In the genomic region with DNA sequence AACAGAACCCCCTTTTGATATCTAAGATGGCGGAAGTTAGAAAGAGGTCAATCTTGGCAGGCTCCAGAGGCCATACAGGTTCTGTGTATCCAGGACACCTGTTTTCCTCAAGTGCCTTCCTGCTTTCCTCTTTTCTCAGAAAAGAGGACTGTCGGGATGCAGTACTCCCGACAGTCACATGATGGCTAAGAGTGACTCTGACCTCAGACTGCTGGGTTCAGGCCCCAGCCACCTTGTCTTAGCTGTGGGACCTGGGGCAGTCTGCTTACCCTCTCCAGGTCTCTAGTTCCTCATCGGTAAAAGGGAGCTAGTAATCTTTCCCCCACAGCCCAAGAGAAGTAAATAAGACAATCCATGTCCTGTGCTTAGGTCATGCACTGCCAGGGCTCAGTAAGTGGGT, we compare ENCODE assay signal across 18 cellular contexts. TPM values are rescaled to one million over a fixed set of nuclear protein-coding genes. Genes with fewer than 3 reads are reported as not detected.
DNase-seq lines count a peak whose midpoint lies in the region; ATAC-seq and TF ChIP-seq lines count a peak whose summit lies in the region.
"Had no signal": no experiment of that assay in that cellular context is flagged by ENCODE, and none has a peak within 500 bp of the region (broad histone marks: within the 10 kb centered on the region; RNA-seq: fewer than 3 reads in every experiment).

No MANE protein-coding gene starts in this region.

- H3K4ac ChIP-seq in mesendoderm (ENCODE audit: low read depth, low read length): no peak overlapping the region

- H3K4me2 ChIP-seq in mesendoderm (ENCODE audit: low read length): no peak overlapping the region
- H3K4me2 ChIP-seq: PC-9 had no signal

- no peak overlapping the region for H3K9ac ChIP-seq in mesendoderm (ENCODE audit: low read length)

- H3K27ac Mint-ChIP-seq in HFFc6: no peak overlapping the region
- no peak overlapping the region for H3K27ac Mint-ChIP-seq in activated T-helper 17 cell treated with anti-CD3 and anti-CD28 coated beads, Interleukin-2, amount 50 U/mL, for 72 hours

- TF ChIP-seq CTCF in HFFc6 (IDR thresholded peaks at IDR 0.05): peak; percentile 18; the same call in 1 of the 2 replicates

- no peak overlapping the region for H4K8ac ChIP-seq in mesendoderm (ENCODE audit: low read depth, low read length)

- no peak overlapping the region for H3K23ac ChIP-seq in mesendoderm (ENCODE audit: low read length)

- H3K79me2 ChIP-seq in mesendoderm (ENCODE audit: control insufficient read depth, insufficient read depth, low read length): no peaks in the 10 kb centered on the region

- no peak overlapping the region for H2BK120ac ChIP-seq in mesendoderm (ENCODE audit: low read depth, low read length)

- DNase-seq in ELF-1 (ENCODE audit: low read depth, low spot score) (peak; percentile 8), HFFc6 (no peak), mesendoderm (peak; percentile 36), nucleus accumbens (lab: John Stamatoyannopoulos, UW) (no peak), left cardiac atrium (no peak)
- DNase-seq: COR-L47, DMS153, IMR-90, Kasumi-1, MM.1S, NCI-H1105, NCI-H1694, NCI-H524, PC-9, SJCRH30 had no signal

- no peaks in the 10 kb centered on the region for H3K4me1 ChIP-seq in mesendoderm (ENCODE audit: control insufficient read depth, low read depth, low read length)

- no CpG with 5 or more reads among the region's 4 CpGs for WGBS in mesendoderm (ENCODE audit: extremely low coverage, insufficient coverage, low lambda C conversion rate)

- intact Hi-C loops in left cardiac atrium (cut with DNase I): no loop called here

- H4K5ac ChIP-seq in mesendoderm (ENCODE audit: low read length): no peak overlapping the region

- H3K27me3 Mint-ChIP-seq in HFFc6 (ENCODE audit: insufficient read depth): peaks cover 4% of the 10 kb centered on the region; the same call in 1 of the 2 replicates
- H3K27me3 Mint-ChIP-seq in activated T-helper 17 cell treated with anti-CD3 and anti-CD28 coated beads, Interleukin-2, amount 50 U/mL, for 72 hours: no peaks in the 10 kb centered on the region

- peaks cover 44% of the 10 kb centered on the region for H3K36me3 Mint-ChIP-seq in HFFc6 (ENCODE audit: low read depth)
- H3K36me3 Mint-ChIP-seq in activated T-helper 17 cell treated with anti-CD3 and anti-CD28 coated beads, Interleukin-2, amount 50 U/mL, for 72 hours (ENCODE audit: low read depth): peaks cover 74% of the 10 kb centered on the region

- no peak for ATAC-seq in left cardiac atrium
- ATAC-seq in activated T-helper 17 cell treated with anti-CD3 and anti-CD28 coated beads, Interleukin-2, amount 50 U/mL, for 72 hours (replicated peaks): no peak

- H3K56ac ChIP-seq in mesendoderm (ENCODE audit: low read length): no peak overlapping the region

- peaks cover 63% of the 10 kb centered on the region for H3K4me1 Mint-ChIP-seq in HFFc6 (ENCODE audit: low read depth)
- peaks cover 20% of the 10 kb centered on the region for H3K4me1 Mint-ChIP-seq in activated T-helper 17 cell treated with anti-CD3 and anti-CD28 coated beads, Interleukin-2, amount 50 U/mL, for 72 hours

- H3K4me3 ChIP-seq in mesendoderm (ENCODE audit: low read length): no peak overlapping the region
- H3K4me3 ChIP-seq: PC-9, SJCRH30 had no signal

- peaks cover 20% of the 10 kb centered on the region for H3K36me3 ChIP-seq in mesendoderm (ENCODE audit: control insufficient read depth, insufficient read depth, low read length)

- no peak overlapping the region for H2BK5ac ChIP-seq in mesendoderm (ENCODE audit: low read length)

- no peak overlapping the region for H2BK15ac ChIP-seq in mesendoderm (replicated peaks; ENCODE audit: low read depth)

- H3K18ac ChIP-seq in mesendoderm (ENCODE audit: low read length): no peak overlapping the region

- H3K27me3 ChIP-seq in mesendoderm (ENCODE audit: insufficient read depth, low read length, poor library complexity): no peaks in the 10 kb centered on the region
- H3K27me3 ChIP-seq: SJCRH30 had no signal

- peaks cover 2% of the 10 kb centered on the region for H3K79me1 ChIP-seq in mesendoderm (ENCODE audit: low read length)

- H2AK5ac ChIP-seq in mesendoderm (ENCODE audit: low read length): no peak overlapping the region

- no peaks in the 10 kb centered on the region for H3K9me3 Mint-ChIP-seq in HFFc6
- H3K9me3 Mint-ChIP-seq in activated T-helper 17 cell treated with anti-CD3 and anti-CD28 coated beads, Interleukin-2, amount 50 U/mL, for 72 hours: no peaks in the 10 kb centered on the region

- no peak overlapping the region for H3K27ac ChIP-seq in mesendoderm (ENCODE audit: low read depth, low read length)
- H3K27ac ChIP-seq: C4-2B, PC-9, SJCRH30 had no signal

- no peak overlapping the region for H3K4me3 Mint-ChIP-seq in HFFc6
- no peak overlapping the region for H3K4me3 Mint-ChIP-seq in activated T-helper 17 cell treated with anti-CD3 and anti-CD28 coated beads, Interleukin-2, amount 50 U/mL, for 72 hours

RNA-seq across cellular contexts. Expression of gene STK40, which starts 29.9 kb away (rescaled TPM):
- 10 to 100 TPM; 24.1 to 26.5 (median 25.1) TPM for total RNA-seq in HFFc6 (2021; fragmentation: NEBNext Ultra II Directional; extraction: Animal tissue kit (Norgen Biotek cat#: 25700))
- 27.9 TPM for polyA plus RNA-seq in mesendoderm (2013, experiment 1 of 2)
- 28.0 TPM for polyA plus RNA-seq in mesendoderm (2013, experiment 2 of 2)
- 10 to 100 TPM; 69.2 to 77.8 TPM for total RNA-seq in left cardiac atrium
- total RNA-seq in activated T-helper 17 cell treated with anti-CD3 and anti-CD28 coated beads, Interleukin-2, amount 50 U/mL, for 72 hours: 10 to 100 TPM; 44.1 to 56.8 TPM

RNA-seq across cellular contexts. Expression of gene EVA1B, which starts 32.4 kb away (rescaled TPM):
- total RNA-seq in HFFc6 (2021; fragmentation: NEBNext Ultra II Directional; extraction: Animal tissue kit (Norgen Biotek cat#: 25700)): 100 to 1,000 TPM; 152 to 206 (median 155) TPM
- 8.1 TPM for polyA plus RNA-seq in mesendoderm (2013, experiment 1 of 2)
- polyA plus RNA-seq in mesendoderm (2013, experiment 2 of 2): 7.6 TPM
- total RNA-seq in left cardiac atrium: 10 to 100 TPM; 15.6 to 16.7 TPM
- total RNA-seq in activated T-helper 17 cell treated with anti-CD3 and anti-CD28 coated beads, Interleukin-2, amount 50 U/mL, for 72 hours: 1 to 10 TPM; 2.5 to 5.6 TPM

RNA-seq across cellular contexts. Expression of gene LSM10, which starts 41.9 kb away (rescaled TPM):
- 10 to 100 TPM; 44.6 to 58.7 (median 49.6) TPM for total RNA-seq in HFFc6 (2021; fragmentation: NEBNext Ultra II Directional; extraction: Animal tissue kit (Norgen Biotek cat#: 25700))
- polyA plus RNA-seq in mesendoderm (2013, experiment 1 of 2): 64.1 TPM
- 62.9 TPM for polyA plus RNA-seq in mesendoderm (2013, experiment 2 of 2)
- total RNA-seq in left cardiac atrium: 10 to 100 TPM; 59.2 to 63.9 TPM
- total RNA-seq in activated T-helper 17 cell treated with anti-CD3 and anti-CD28 coated beads, Interleukin-2, amount 50 U/mL, for 72 hours: 10 to 100 TPM; 24.6 to 59.6 TPM

RNA-seq across cellular contexts. Expression of gene SH3D21, which starts 49.6 kb away (rescaled TPM):
- total RNA-seq in HFFc6 (2021; fragmentation: NEBNext Ultra II Directional; extraction: Animal tissue kit (Norgen Biotek cat#: 25700)): 1 to 10 TPM; 2.7 to 5.3 (median 2.9) TPM
- polyA plus RNA-seq in mesendoderm (2013, experiment 1 of 2): 2.9 TPM
- 3.2 TPM for polyA plus RNA-seq in mesendoderm (2013, experiment 2 of 2)
- 1 to 10 TPM; 2.5 to 3.0 TPM for total RNA-seq in left cardiac atrium
- total RNA-seq in activated T-helper 17 cell treated with anti-CD3 and anti-CD28 coated beads, Interleukin-2, amount 50 U/mL, for 72 hours: 100 to 1,000 TPM in 1 of 2 donors, 10 to 100 TPM in 1; 24.4 to 245 TPM
- total RNA-seq: H4 had no signal

Comparison
In these comparisons a context has a peak if more than half of its experiments do, and no peak if none do; other contexts are left out.
1. DNase-seq: peak in ELF-1 (single experiment) and mesendoderm (single experiment); none in HFFc6 (single experiment), nucleus accumbens (0 of 56) and left cardiac atrium (single experiment).
2. RNA of gene EVA1B, which starts 32.4 kb away (total RNA-seq): 152 to 206 TPM in HFFc6; 15.6 to 16.7 TPM in left cardiac atrium and 2.5 to 5.6 TPM in activated T-helper 17 cell treated with anti-CD3 and anti-CD28 coated beads, Interleukin-2, amount 50 U/mL, for 72 hours; every median in the first group is over 4 times any median in the second.